5 cellular contexts compared by ENCODE assay signal in the genomic region with DNA sequence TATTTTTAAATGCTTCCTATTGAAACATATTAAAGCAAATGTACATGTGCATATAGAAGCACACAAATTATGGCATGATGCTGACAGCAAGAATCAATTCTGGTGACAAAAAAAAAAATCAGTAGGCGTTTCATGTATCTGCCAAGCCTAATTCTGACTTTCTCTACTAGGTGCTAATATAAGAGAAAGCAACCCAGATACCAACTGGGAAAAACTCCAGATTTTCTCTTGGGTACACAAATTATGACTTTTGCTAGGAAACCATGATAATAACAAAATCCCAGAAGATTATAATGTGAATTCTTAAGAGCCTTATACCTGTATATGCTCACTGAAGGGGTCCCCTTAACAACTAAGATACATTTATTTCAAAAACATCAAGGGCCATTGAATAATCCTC.
"Had no signal": no experiment of that assay in that cellular context is flagged by ENCODE, and none has a peak within 500 bp of the region (broad histone marks: within the 10 kb centered on the region; RNA-seq: fewer than 3 reads in every experiment).

No MANE protein-coding gene starts in this region.

- H3K27ac Mint-ChIP-seq: H9 had no signal

- H3K9me3 Mint-ChIP-seq: H9 had no signal

- H3K4me3 Mint-ChIP-seq: H9 had no signal

- H3K4me3 ChIP-seq: K562 had no signal

- DNase-seq: GOT3, H9, HCEC 1CT, IMR-90 had no signal

- H3K4me1 Mint-ChIP-seq: H9 had no signal

- ATAC-seq: K562 had no signal
